In genomic region chr5:36739751-36740221, GRCh38 we compare ENCODE assay signal across 1 cellular context.
TF ChIP-seq lines count a peak whose summit lies in the region.

No MANE protein-coding gene starts in this region.

TF ChIP-seq in K562, 482 proteins besides CTCF, POLR2A, EP300 and RAD21 (continued from another document and continues in another):
- TF ChIP-seq ZHX1 (conservative IDR thresholded peaks at IDR 0.05; ENCODE audit: low read length) (peak; percentile 74), ZSCAN29 (IDR thresholded peaks at IDR 0.05) (no peak), TARDBP (IDR thresholded peaks at IDR 0.05) (no peak), SLC30A9 (CRISPR knock-in tag; IDR thresholded peaks at IDR 0.05) (no peak), CBFA2T3 (IDR thresholded peaks at IDR 0.05) (peak; percentile 90), ZNF24 (IDR thresholded peaks at IDR 0.05) (peak; percentile 54; the same call in 1 of the 2 replicates), GABPB1 (CRISPR knock-in tag; IDR thresholded peaks at IDR 0.05) (no peak), NR4A1 (CRISPR knock-in tag; IDR thresholded peaks at IDR 0.05) (no peak), NR4A1 (tag; IDR thresholded peaks at IDR 0.05) (0 out of 2 replicates have a peak, but pooled peaks have one; percentile 22), TBP (optimal IDR thresholded peaks at IDR 0.05; ENCODE audit: low read depth, low read length) (no peak), ZNF766 (CRISPR knock-in tag; conservative IDR thresholded peaks at IDR 0.05) (0 out of 2 replicates have a peak, but pooled peaks have one; percentile 15), GABPA (tag; conservative IDR thresholded peaks at IDR 0.05; ENCODE audit: low read depth) (0 out of 2 replicates have a peak, but pooled peaks have one; percentile 12), ZMIZ1 (IDR thresholded peaks at IDR 0.05; ENCODE audit: low read depth in 2 of 2, low read length in 2 of 2) (0 out of 4 replicates have a peak, but pooled peaks of 1 of the 2 experiments have one; percentile 58), TOE1 (IDR thresholded peaks at IDR 0.05; ENCODE audit: borderline replicate concordance) (peak; percentile 29; the same call in 1 of the 2 replicates), TOE1 (CRISPR knock-in tag; IDR thresholded peaks at IDR 0.05; ENCODE audit: borderline replicate concordance, low read depth) (no peak), HCFC1 (IDR thresholded peaks at IDR 0.05; ENCODE audit: low read depth, low read length) (0 out of 2 replicates have a peak, but pooled peaks have one; percentile 29), NR3C1 (CRISPR knock-in tag; IDR thresholded peaks at IDR 0.05) (no peak), STAT5A (IDR thresholded peaks at IDR 0.05; ENCODE audit: borderline replicate concordance, low read length) (peak; percentile 61; the same call in 1 of the 2 replicates), RCOR1 (IDR thresholded peaks at IDR 0.05; ENCODE audit: borderline replicate concordance in 1 of 2, low read depth in 2 of 2, low read length in 2 of 2) (peak; percentile 86 to 98; a peak in 3 of 4 replicates), MEIS2 (IDR thresholded peaks at IDR 0.05; ENCODE audit: partially characterized antibody) (peak; percentile 88), PRDM10 (IDR thresholded peaks at IDR 0.05; ENCODE audit: partially characterized antibody) (peak; percentile 59), ARID2 (IDR thresholded peaks at IDR 0.05) (peak; percentile 85), MAFK (IDR thresholded peaks at IDR 0.05; ENCODE audit: low read length) (0 out of 2 replicates have a peak, but pooled peaks have one; percentile 16), HDAC3 (IDR thresholded peaks at IDR 0.05; ENCODE audit: borderline replicate concordance, partially characterized antibody) (peak; percentile 84), SNRNP70 (optimal IDR thresholded peaks at IDR 0.05; ENCODE audit: low read depth, low read length) (no peak), SP1 (CRISPR knock-in tag; IDR thresholded peaks at IDR 0.05) (0 out of 2 replicates have a peak, but pooled peaks have one; percentile 17), ARID1B (IDR thresholded peaks at IDR 0.05) (peak; percentile 88), RAD51 (IDR thresholded peaks at IDR 0.05; ENCODE audit: borderline replicate concordance, low read depth) (no peak), NFRKB (IDR thresholded peaks at IDR 0.05; ENCODE audit: low read depth) (peak; percentile 49; the same call in 1 of the 2 replicates), MAZ (CRISPR knock-in tag; conservative IDR thresholded peaks at IDR 0.05 in 1 of 2, IDR thresholded peaks at IDR 0.05 in 1 of 2) (peak in 1 of 2 experiments; percentile 18; a peak in 2 of 4 replicates), PML (IDR thresholded peaks at IDR 0.05; ENCODE audit: low read length) (peak; percentile 75; the same call in 1 of the 2 replicates), YY1 (IDR thresholded peaks at IDR 0.05; ENCODE audit: borderline replicate concordance in 1 of 3, control insufficient read depth in 1 of 3, extremely low read depth in 1 of 3, insufficient read depth in 3 of 3, insufficient read length in 1 of 3, insufficient replicate concordance in 2 of 3, low read depth in 1 of 3, low read length in 2 of 3) (peak; percentile 65 to 94 (median 79)), ZC3H11A (IDR thresholded peaks at IDR 0.05; ENCODE audit: low read depth, low read length) (0 out of 2 replicates have a peak, but pooled peaks have one; percentile 48), RREB1 (CRISPR knock-in tag; IDR thresholded peaks at IDR 0.05) (peak; percentile 91; the same call in 1 of the 2 replicates), JUND (IDR thresholded peaks at IDR 0.05; ENCODE audit: borderline replicate concordance, low read depth, low read length) (peak; percentile 41; the same call in 1 of the 2 replicates), JUND (tag; IDR thresholded peaks at IDR 0.05; ENCODE audit: borderline replicate concordance, low read depth, low read length) (0 out of 3 replicates have a peak, but pooled peaks have one; percentile 46), SMAD4 (CRISPR knock-in tag; conservative IDR thresholded peaks at IDR 0.05) (peak; percentile 81), VEZF1 (CRISPR knock-in tag; IDR thresholded peaks at IDR 0.05) (0 out of 2 replicates have a peak, but pooled peaks have one; percentile 45), TEAD2 (tag; IDR thresholded peaks at IDR 0.05) (no peak), HOXB6 (CRISPR knock-in tag; IDR thresholded peaks at IDR 0.05; ENCODE audit: borderline replicate concordance) (no peak), CTCFL (IDR thresholded peaks at IDR 0.05; ENCODE audit: borderline replicate concordance, insufficient read depth, low read depth, low read length, poor library complexity, severe bottlenecking) (peak; percentile 18), PRPF4 (IDR thresholded peaks at IDR 0.05; ENCODE audit: insufficient read depth, low read depth, low read length, poor library complexity, severe bottlenecking) (no peak), CREB1 (IDR thresholded peaks at IDR 0.05) (peak; percentile 43; the same call in 1 of the 2 replicates), CREB1 (CRISPR knock-in tag; IDR thresholded peaks at IDR 0.05) (no peak)
